In the genomic region with DNA sequence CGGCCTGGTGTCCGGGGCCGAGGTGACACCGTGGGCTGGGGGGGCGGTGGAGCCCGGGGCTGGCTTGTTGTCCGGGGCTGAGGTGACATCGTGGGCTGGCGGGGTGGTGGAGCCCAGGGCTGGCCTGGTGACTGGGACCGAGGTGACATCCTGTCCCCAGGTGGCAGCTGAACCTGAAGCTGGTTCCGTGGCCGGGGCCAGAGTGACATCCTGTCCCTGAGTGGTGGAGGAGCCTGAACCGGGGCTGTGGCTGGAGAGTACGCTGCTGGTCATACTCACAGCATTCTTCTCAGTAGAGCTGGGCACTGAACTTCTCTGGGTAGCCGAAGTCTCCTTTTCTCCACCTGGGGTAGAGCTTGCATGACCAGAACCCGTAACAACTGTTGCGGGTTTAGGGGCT, we compare ENCODE assay signal across 1 cellular context.
TF ChIP-seq lines count a peak whose summit lies in the region.

No MANE protein-coding gene starts in this region.

TF ChIP-seq in K562, 482 proteins besides CTCF, POLR2A, EP300 and RAD21:
- TF ChIP-seq PTRF (tag; IDR thresholded peaks at IDR 0.05) (no peak), TAF1 (IDR thresholded peaks at IDR 0.05; ENCODE audit: control insufficient read depth, extremely low read depth, insufficient read depth, low read length, severe bottlenecking) (no peak), JUNB (CRISPR knock-in tag; conservative IDR thresholded peaks at IDR 0.05) (no peak), ZNF274 (IDR thresholded peaks at IDR 0.05; ENCODE audit: borderline replicate concordance, low read depth, low read length) (no peak), ZNF23 (CRISPR knock-in tag; IDR thresholded peaks at IDR 0.05) (no peak), ZNF146 (CRISPR knock-in tag; IDR thresholded peaks at IDR 0.05; ENCODE audit: unreplicated experiment) (no peak), PHF20 (IDR thresholded peaks at IDR 0.05; ENCODE audit: partially characterized antibody) (no peak)
